ENCODE assay signal across 15 cellular contexts in genomic region chr17:81272616-81273015, GRCh38. TPM values are rescaled to one million over a fixed set of nuclear protein-coding genes. Genes with fewer than 3 reads are reported as not detected.
A peak's percentile ranks its signal among the peaks of the same experiment; 100 is the strongest.
DNase-seq lines count a peak whose midpoint lies in the region; TF ChIP-seq lines count a peak whose summit lies in the region.
"Had no signal": no experiment of that assay in that cellular context is flagged by ENCODE, and none has a peak within 500 bp of the region (broad histone marks: within the 10 kb centered on the region; RNA-seq: fewer than 3 reads in every experiment).

No MANE protein-coding gene starts in this region.

- in situ Hi-C loops in T47D (cut with HindIII; ENCODE audit: low pct_unique_long_range_greater_than_20kb, low sequenced_read_pairs): no loop called here
- in situ Hi-C loops in mammary epithelial cell (cut with MboI; ENCODE audit: low sequenced_read_pairs in 2 of 2): no loop called here

- no peaks in the 10 kb centered on the region for H3K27me3 Mint-ChIP-seq in dendritic cell treated with granulocyte-macrophage colony-stimulating factor and Interleukin-4, amounts not matched to agents 40 ng/mL and 50 ng/mL, for 4 days

- no peaks in the 10 kb centered on the region for H3K9me3 Mint-ChIP-seq in dendritic cell treated with granulocyte-macrophage colony-stimulating factor and Interleukin-4, amounts not matched to agents 40 ng/mL and 50 ng/mL, for 4 days
- H3K9me3 Mint-ChIP-seq: natural killer cell had no signal

- no peak overlapping the region for H3K27ac ChIP-seq in mammary epithelial cell (ENCODE audit: insufficient read depth, low read depth, low read length)
- H3K27ac ChIP-seq: KMS-11, Peyer's patch had no signal

- intact Hi-C loops in mammary epithelial cell (cut with micrococcal nuclease): no loop called here
- intact Hi-C loops in dendritic cell treated with granulocyte-macrophage colony-stimulating factor and Interleukin-4, amounts not matched to agents 40 ng/mL and 50 ng/mL, for 4 days (cut with micrococcal nuclease): no loop called here

- no peaks in the 10 kb centered on the region for H3K79me2 ChIP-seq in mammary epithelial cell (ENCODE audit: insufficient read depth, low read length)

- CTCF ChIA-PET in mammary epithelial cell (lab: Charles Lee; ENCODE audit: low non-redundant PET): no interaction called here

- H3K36me3 ChIP-seq in mammary epithelial cell (ENCODE audit: insufficient read depth, low read length): peaks cover 7% of the 10 kb centered on the region

- BruUV-seq in mammary epithelial cell (replicated peaks; lab: Mats Ljungman, UMichigan): no TSS peak

- peak; percentile 50 to 71 for DNase-seq in T47D (ENCODE audit: low read depth in 1 of 2, low spot score in 1 of 2)
- DNase-seq in mammary epithelial cell: no peak
- peak; percentile 85 for DNase-seq in NCI-H2196 (lab: John Stamatoyannopoulos, UW; ENCODE audit: unreplicated experiment)
- no peak for DNase-seq in pons (ENCODE audit: low spot score)
- DNase-seq in effector CD8-positive, alpha-beta T cell (lab: John Stamatoyannopoulos, UW): no peak
- DNase-seq in germinal center (ENCODE audit: low spot score): no peak
- DNase-seq: activated T-cell treated with anti-CD3 and anti-CD28 coated beads, Interleukin-2, amount 50 U/mL, for 1 hour; AML-193; natural killer cell; NCI-H524 treated with DMSO at 0.1 percent for 48 hours; Peyer's patch; retina had no signal

- no peak for TF ChIP-seq CTCF in mammary epithelial cell (conservative IDR thresholded peaks at IDR 0.05 in 1 of 2, IDR thresholded peaks at IDR 0.05 in 1 of 2; ENCODE audit: extremely low read depth in 1 of 2, insufficient read depth in 1 of 2, low read depth in 1 of 2, low read length in 2 of 2)

- no peak overlapping the region for H2AFZ ChIP-seq in mammary epithelial cell (ENCODE audit: low read depth, low read length)

- peak overlapping the region; percentile 59 for H3K27ac Mint-ChIP-seq in dendritic cell treated with granulocyte-macrophage colony-stimulating factor and Interleukin-4, amounts not matched to agents 40 ng/mL and 50 ng/mL, for 4 days
- H3K27ac Mint-ChIP-seq: natural killer cell had no signal

- H3K4me1 ChIP-seq in mammary epithelial cell (ENCODE audit: insufficient read depth, low read length): no peaks in the 10 kb centered on the region

- H3K4me2 ChIP-seq in mammary epithelial cell (ENCODE audit: insufficient read depth, low read depth, low read length): no peak overlapping the region
- H3K4me2 ChIP-seq: KMS-11 had no signal

- no peaks in the 10 kb centered on the region for H4K20me1 ChIP-seq in mammary epithelial cell (ENCODE audit: insufficient read depth, low read length)

- dilution Hi-C loops in mammary epithelial cell (cut with HindIII; ENCODE audit: low sequenced_read_pairs): loop anchor here (5.0 kb wide), 2 partner anchors 85 to 245 kb away; no protein-coding TSS in a partner anchor

- no peak overlapping the region for H3K4me3 ChIP-seq in mammary epithelial cell (replicated peaks in 1 of 3; ENCODE audit: insufficient read depth in 1 of 3, low read depth in 2 of 3, low read length in 3 of 3)
- H3K4me3 ChIP-seq: lung, Peyer's patch had no signal

- no peak overlapping the region for H3K9ac ChIP-seq in mammary epithelial cell (ENCODE audit: insufficient read depth, low read length)
- H3K9ac ChIP-seq: KMS-11 had no signal

- H3K4me1 Mint-ChIP-seq in dendritic cell treated with granulocyte-macrophage colony-stimulating factor and Interleukin-4, amounts not matched to agents 40 ng/mL and 50 ng/mL, for 4 days (ENCODE audit: low read depth): peaks cover 22% of the 10 kb centered on the region

- 84% methylated on average over 10 of the region's 12 CpGs for WGBS in mammary epithelial cell (ENCODE audit: low coverage, missing lambda C conversion rate)

- no peaks in the 10 kb centered on the region for H3K9me3 ChIP-seq in mammary epithelial cell (replicated peaks; ENCODE audit: insufficient read depth, low read length)
- H3K9me3 ChIP-seq: Peyer's patch had no signal

- peaks cover 100% of the 10 kb centered on the region for H3K36me3 Mint-ChIP-seq in dendritic cell treated with granulocyte-macrophage colony-stimulating factor and Interleukin-4, amounts not matched to agents 40 ng/mL and 50 ng/mL, for 4 days (ENCODE audit: low read depth)
- H3K36me3 Mint-ChIP-seq: natural killer cell had no signal

- no peak overlapping the region for H3K4me3 Mint-ChIP-seq in dendritic cell treated with granulocyte-macrophage colony-stimulating factor and Interleukin-4, amounts not matched to agents 40 ng/mL and 50 ng/mL, for 4 days
- H3K4me3 Mint-ChIP-seq: natural killer cell had no signal

- no peaks in the 10 kb centered on the region for H3K27me3 ChIP-seq in mammary epithelial cell (ENCODE audit: insufficient read depth, low read length)
- H3K27me3 ChIP-seq: Peyer's patch had no signal

RNA-seq across cellular contexts. Expression of gene SLC38A10, which starts 22.5 kb away (rescaled TPM):
- total RNA-seq in mammary epithelial cell: 10 to 100 TPM; 36.5 to 71.7 TPM
- 30.5 TPM for polyA plus RNA-seq in mammary epithelial cell
- polyA minus RNA-seq in mammary epithelial cell: 28.5 TPM

RNA-seq across cellular contexts. Expression of gene NDUFAF8, which starts 33.5 kb away (rescaled TPM):
- total RNA-seq in mammary epithelial cell: 10 to 100 TPM; 14.7 to 98.1 TPM
- 112 TPM for polyA plus RNA-seq in mammary epithelial cell
- polyA minus RNA-seq in mammary epithelial cell: 69.0 TPM

RNA-seq across cellular contexts. Expression of gene TEPSIN, which starts 33.8 kb away (rescaled TPM):
- 10 to 100 TPM; 15.7 to 25.7 TPM for total RNA-seq in mammary epithelial cell
- polyA plus RNA-seq in mammary epithelial cell: 10.3 TPM
- 3.9 TPM for polyA minus RNA-seq in mammary epithelial cell

RNA-seq across cellular contexts. Expression of gene CEP131, which starts 49.9 kb away (rescaled TPM):
- total RNA-seq in mammary epithelial cell: 10 to 100 TPM in 1 of 2 donors, 1 to 10 TPM in 1; 8.7 to 13.1 TPM
- polyA plus RNA-seq in mammary epithelial cell: 6.1 TPM
- 1.5 TPM for polyA minus RNA-seq in mammary epithelial cell

Comparison
In these comparisons a context has a peak if more than half of its experiments do, and no peak if none do; other contexts are left out.
1. DNase-seq: peak in T47D (2 of 2) and NCI-H2196 (single experiment); none in mammary epithelial cell (single experiment), pons (single experiment), effector CD8-positive, alpha-beta T cell (single experiment) and germinal center (single experiment).